18 cellular contexts compared by ENCODE assay signal in genomic region chr2:62698653-62699052, GRCh38. TPM values are rescaled to one million over a fixed set of nuclear protein-coding genes. Genes with fewer than 3 reads are reported as not detected.
A peak's percentile ranks its signal among the peaks of the same experiment; 100 is the strongest.
DNase-seq lines count a peak whose midpoint lies in the region; ATAC-seq, FAIRE-seq and TF ChIP-seq lines count a peak whose summit lies in the region.
"Had no signal": no experiment of that assay in that cellular context is flagged by ENCODE, and none has a peak within 500 bp of the region (broad histone marks: within the 10 kb centered on the region; RNA-seq: fewer than 3 reads in every experiment).

No MANE protein-coding gene starts in this region.

- H3K27me3 ChIP-seq in GM23248 (replicated peaks; ENCODE audit: insufficient read depth): no peaks in the 10 kb centered on the region
- H3K27me3 ChIP-seq in bronchial epithelial cell (ENCODE audit: control insufficient read depth, insufficient read depth, low read length): no peaks in the 10 kb centered on the region
- no peaks in the 10 kb centered on the region for H3K27me3 ChIP-seq in small intestine (ENCODE audit: control insufficient read depth in 2 of 2, insufficient read depth in 2 of 2, low read length in 2 of 2)
- H3K27me3 ChIP-seq: SJSA1 had no signal

- no peak overlapping the region for H3K4me2 ChIP-seq in GM23248 (ENCODE audit: unreplicated experiment)

- no peaks in the 10 kb centered on the region for H3K36me3 ChIP-seq in GM23248 (ENCODE audit: low read depth)
- no peaks in the 10 kb centered on the region for H3K36me3 ChIP-seq in bronchial epithelial cell (ENCODE audit: control insufficient read depth, insufficient read depth, low read length)
- no peaks in the 10 kb centered on the region for H3K36me3 ChIP-seq in small intestine (ENCODE audit: control insufficient read depth in 2 of 2, insufficient read depth in 2 of 2, low read length in 2 of 2)
- H3K36me3 ChIP-seq: SJSA1 had no signal

- no peaks in the 10 kb centered on the region for H3K4me1 ChIP-seq in GM23248 (ENCODE audit: insufficient read depth)
- H3K4me1 ChIP-seq in small intestine (ENCODE audit: control insufficient read depth in 2 of 2, insufficient read depth in 1 of 2, low read depth in 1 of 2, low read length in 1 of 2): no peaks in the 10 kb centered on the region
- H3K4me1 ChIP-seq: SJSA1 had no signal

- FAIRE-seq in bronchial epithelial cell (lab: Jason Lieb, UNC) (peak; percentile 13), small intestine (lab: Jason Lieb, UNC) (no peak), GM12891 (lab: Jason Lieb, UNC) (no peak)
- FAIRE-seq: D721Med had no signal

- no peaks in the 10 kb centered on the region for H3K9me3 ChIP-seq in GM23248 (ENCODE audit: low read depth)
- H3K9me3 ChIP-seq in small intestine (ENCODE audit: control insufficient read depth, low read depth): no peaks in the 10 kb centered on the region
- H3K9me3 ChIP-seq: SJSA1 had no signal

- H3K4me3 ChIP-seq in GM23248 (no peak overlapping the region), bronchial epithelial cell (ENCODE audit: low read depth, low read length) (no peak overlapping the region), small intestine (ENCODE audit: low read depth in 1 of 2, low read length in 2 of 2) (no peak overlapping the region)
- H3K4me3 ChIP-seq: SJSA1 had no signal

- H3F3A ChIP-seq in GM23248 (ENCODE audit: insufficient read depth): no peaks in the 10 kb centered on the region

- H3K9me3 Mint-ChIP-seq in naive thymus-derived CD8-positive, alpha-beta T cell: no peaks in the 10 kb centered on the region
- H3K9me3 Mint-ChIP-seq: CD4-positive, alpha-beta memory T cell had no signal

- no peak overlapping the region for H3K27ac Mint-ChIP-seq in naive thymus-derived CD8-positive, alpha-beta T cell
- H3K27ac Mint-ChIP-seq: CD4-positive, alpha-beta memory T cell had no signal

- POLR2A ChIA-PET in naive thymus-derived CD8-positive, alpha-beta T cell (lab: Charles Lee): no interaction called here

- in situ Hi-C loops in GM23248 (cut with MboI): no loop called here

- no peak for ATAC-seq in naive thymus-derived CD8-positive, alpha-beta T cell
- ATAC-seq: PC-3 had no signal

- H3K4me1 Mint-ChIP-seq in naive thymus-derived CD8-positive, alpha-beta T cell: no peaks in the 10 kb centered on the region
- H3K4me1 Mint-ChIP-seq: CD4-positive, alpha-beta memory T cell had no signal

- DNase-seq in GM23248 (peak; percentile 52), bronchial epithelial cell (ENCODE audit: low read depth) (peak; percentile 14), fibroblast of peridontal ligament (ENCODE audit: extremely low read depth) (peak; percentile 62), small intestine (peak; percentile 30), GM12891 (ENCODE audit: insufficient read length, low spot score) (no peak), DMS 273 (lab: John Stamatoyannopoulos, UW; ENCODE audit: unreplicated experiment) (no peak)
- no peak for DNase-seq in naive thymus-derived CD8-positive, alpha-beta T cell
- DNase-seq: CD4-positive, alpha-beta memory T cell; DMS79 treated with DMSO at 0.1 percent for 48 hours; KG1; NCI-H1048; NCI-H1436 treated with DMSO at 0.1 percent for 48 hours; NCI-H2029 treated with DMSO at 0.1 percent for 48 hours; NCI-H2171 treated with DMSO at 0.1 percent for 48 hours; NCI-H748 treated with DMSO at 0.1 percent for 48 hours; PC-3 had no signal

- 59 to 68% methylated on average over 1 of the region's 1 CpG for WGBS in GM23248 (ENCODE audit: low coverage in 1 of 2, low lambda C conversion rate in 2 of 2, missing lambda C conversion rate in 2 of 2), 2 experiments
- 71 to 90% (median 86%) methylated on average over 1 of the region's 1 CpG for WGBS in small intestine, 3 donors

- H3K27me3 Mint-ChIP-seq in naive thymus-derived CD8-positive, alpha-beta T cell: peaks cover 0 to 17% (median 8%) of the 10 kb centered on the region in 5 donors

- H3K36me3 Mint-ChIP-seq in naive thymus-derived CD8-positive, alpha-beta T cell: no peaks in the 10 kb centered on the region
- H3K36me3 Mint-ChIP-seq: CD4-positive, alpha-beta memory T cell had no signal

- H3K27ac ChIP-seq in GM23248: 0 out of 2 replicates have a peak overlapping the region, but pooled peaks have one; percentile 3
- H3K27ac ChIP-seq in small intestine (ENCODE audit: low read depth in 1 of 2, low read length in 1 of 2): no peak overlapping the region
- H3K27ac ChIP-seq: SJSA1 had no signal

- no peak overlapping the region for H2AFZ ChIP-seq in GM23248

- H3K9me2 ChIP-seq in GM23248 (ENCODE audit: insufficient read depth): no peaks in the 10 kb centered on the region

- no peak overlapping the region for H3K4me3 Mint-ChIP-seq in naive thymus-derived CD8-positive, alpha-beta T cell
- H3K4me3 Mint-ChIP-seq: CD4-positive, alpha-beta memory T cell had no signal

- no peak for TF ChIP-seq CTCF in bronchial epithelial cell (IDR thresholded peaks at IDR 0.05; ENCODE audit: insufficient read depth, low read length, severe bottlenecking)

- no peak for TF ChIP-seq POLR2A in GM12891 (IDR thresholded peaks at IDR 0.05; ENCODE audit: low read depth, low read length)

- H3K9ac ChIP-seq in GM23248: no peak overlapping the region

- no peaks in the 10 kb centered on the region for H4K20me1 ChIP-seq in GM23248 (ENCODE audit: insufficient read depth)

- no peaks in the 10 kb centered on the region for H3K79me2 ChIP-seq in GM23248 (ENCODE audit: insufficient read depth)

TF ChIP-seq in GM12891, 5 proteins besides CTCF, POLR2A, EP300 and RAD21:
- TF ChIP-seq PAX5 (IDR thresholded peaks at IDR 0.05; ENCODE audit: insufficient read depth, low read length, severe bottlenecking) (no peak), TAF1 (IDR thresholded peaks at IDR 0.05; ENCODE audit: low read depth, low read length) (no peak), POU2F2 (IDR thresholded peaks at IDR 0.05; ENCODE audit: low read depth, low read length) (no peak), SPI1 (IDR thresholded peaks at IDR 0.05; ENCODE audit: low read depth, low read length) (no peak), POLR2AphosphoS5 (IDR thresholded peaks at IDR 0.05; ENCODE audit: low read depth, low read length) (no peak)

RNA-seq across cellular contexts. Expression of gene EHBP1, which starts 6.9 kb away (rescaled TPM):
- 53.0 and 56.8 TPM in 2 replicates for total RNA-seq in GM23248 (2014; rRNA removed; shearing (Covaris generic))
- polyA plus RNA-seq in GM23248 (2016; fragmentation: Nextera tagmentation; extraction: Ambion mirVana) (36.8 and 41.3 TPM in 2 replicates), small intestine (10 to 100 TPM; 11.0 to 11.6 (median 11.4) TPM)
- total RNA-seq in bronchial epithelial cell: 125 and 132 TPM in 2 replicates
- polyA plus RNA-seq in GM12891 (2012; ENCODE audit: low read depth, missing spikeins): 11.5 TPM
- total RNA-seq in naive thymus-derived CD8-positive, alpha-beta T cell: 10 to 100 TPM; 29.2 to 30.8 TPM
- polyA plus RNA-seq in naive thymus-derived CD8-positive, alpha-beta T cell: 10 to 100 TPM in 1 of 3 donors, 1 to 10 TPM in 2; 9.8 to 10.3 (median 9.9) TPM

Comparison
In these comparisons a context has a peak if more than half of its experiments do, and no peak if none do; other contexts are left out.
1. DNase-seq: peak in GM23248 (single experiment), bronchial epithelial cell (single experiment), fibroblast of peridontal ligament (single experiment) and small intestine (single experiment); none in GM12891 (single experiment), DMS 273 (single experiment) and naive thymus-derived CD8-positive, alpha-beta T cell (0 of 10).